Comparison of ENCODE assay signal across 20 cellular contexts in genomic region chr12:121294151-121294889, GRCh38. TPM values are rescaled to one million over a fixed set of nuclear protein-coding genes. Genes with fewer than 3 reads are reported as not detected.
DNase-seq lines count a peak whose midpoint lies in the region; ATAC-seq, FAIRE-seq and TF ChIP-seq lines count a peak whose summit lies in the region.
"Had no signal": no experiment of that assay in that cellular context is flagged by ENCODE, and none has a peak within 500 bp of the region (broad histone marks: within the 10 kb centered on the region; RNA-seq: fewer than 3 reads in every experiment).

No MANE protein-coding gene starts in this region.

- peaks cover 10 to 38% (median 26%) of the 10 kb centered on the region in 4 donors for H3K4me1 Mint-ChIP-seq in CD4-positive, CD25-positive, alpha-beta regulatory T cell

- H3F3A ChIP-seq in PC-3 (ENCODE audit: low read length, unreplicated experiment): no peaks in the 10 kb centered on the region

- H2AFZ ChIP-seq in PC-3 (ENCODE audit: low read length): no peak overlapping the region

- intact Hi-C loops in PC-3 (cut with micrococcal nuclease): no loop called here
- intact Hi-C loops in head of caudate nucleus (cut with DNase I): no loop called here

- no peaks in the 10 kb centered on the region for H3K9me2 ChIP-seq in PC-3 (replicated peaks; ENCODE audit: low read length)

- TF ChIP-seq EP300 in A549 (IDR thresholded peaks at IDR 0.05): no peak

- H3K9ac ChIP-seq in PC-3 (ENCODE audit: low read length): no peak overlapping the region

- peaks cover 9% of the 10 kb centered on the region for H3K36me3 Mint-ChIP-seq in CD4-positive, CD25-positive, alpha-beta regulatory T cell

- H3K79me2 ChIP-seq in PC-3 (ENCODE audit: low read length): peaks cover 40% of the 10 kb centered on the region

- TF ChIP-seq CTCF in A549 (IDR thresholded peaks at IDR 0.05): no peak
- TF ChIP-seq CTCF in PC-3 (conservative IDR thresholded peaks at IDR 0.05; ENCODE audit: low read depth, low read length): no peak

- peaks cover 6% of the 10 kb centered on the region; the same call in 1 of the 2 replicates for H4K20me1 ChIP-seq in PC-3 (ENCODE audit: low read length)

- H3K4me3 ChIP-seq in A549 (no peak overlapping the region), PC-3 (ENCODE audit: low read length) (no peak overlapping the region)
- no peak overlapping the region for H3K4me3 ChIP-seq in CD4-positive, CD25-positive, alpha-beta regulatory T cell (ENCODE audit: low read depth, low read length)

- H3K9me3 Mint-ChIP-seq in CD4-positive, CD25-positive, alpha-beta regulatory T cell: no peaks in the 10 kb centered on the region
- H3K9me3 Mint-ChIP-seq: H9; stimulated activated memory B cell treated with anti-CD40 and anti-IgM and Interleukin-4, amounts not matched to agents 10 μg/mL and 1 μg/mL and 100 μg/mL, for 72 hours had no signal

- CTCF ChIA-PET in A549 (lab: Yijun Ruan, JAX) (interaction anchor here (1.4 to 2.3 kb wide), 3 partner anchors 20 to 64 kb away, joined by 3 to 7 read pairs (median 3); no protein-coding TSS in a partner anchor), PC-3 (lab: Charles Lee) (no interaction called here)

- peak overlapping the region in 1 of 3 donors; percentile 8 for H3K27ac Mint-ChIP-seq in CD4-positive, CD25-positive, alpha-beta regulatory T cell

- H3K9me3 ChIP-seq in A549: no peaks in the 10 kb centered on the region
- H3K9me3 ChIP-seq in CD4-positive, CD25-positive, alpha-beta regulatory T cell (ENCODE audit: control insufficient read depth in 2 of 2, low read length in 2 of 2): no peaks in the 10 kb centered on the region
- H3K9me3 ChIP-seq in PC-3 (ENCODE audit: low read length): no peaks in the 10 kb centered on the region
- H3K9me3 ChIP-seq: spleen, thyroid gland had no signal

- ATAC-seq in A549: no peak
- ATAC-seq in CD4-positive, CD25-positive, alpha-beta regulatory T cell (ENCODE audit: low read depth in 2 of 2): no peak
- no peak for ATAC-seq in PC-3
- ATAC-seq: stimulated activated memory B cell treated with anti-CD40 and anti-IgM and Interleukin-4, amounts not matched to agents 10 μg/mL and 1 μg/mL and 100 μg/mL, for 72 hours had no signal

- peaks cover 2% of the 10 kb centered on the region for H3K36me3 ChIP-seq in CD4-positive, CD25-positive, alpha-beta regulatory T cell (ENCODE audit: control insufficient read depth, insufficient read depth, low read length)
- H3K36me3 ChIP-seq in PC-3 (ENCODE audit: low read depth, low read length): no peaks in the 10 kb centered on the region
- H3K36me3 ChIP-seq: thyroid gland had no signal

- FAIRE-seq in A549 (lab: Jason Lieb, UNC) (no peak), GM12892 (lab: Jason Lieb, UNC) (no peak)
- FAIRE-seq: endometrium, GM18507, RCC 7860 had no signal

- POLR2A ChIA-PET in A549 (lab: Yijun Ruan, JAX): no interaction called here
- POLR2A ChIA-PET in PC-3 (lab: Charles Lee; ENCODE audit: unreplicated experiment): no interaction called here

- 92% methylated on average over 10 of the region's 10 CpGs for WGBS in A549 (ENCODE audit: missing lambda C conversion rate)

- H3K27ac ChIP-seq in A549 (no peak overlapping the region), PC-3 (ENCODE audit: low read length) (no peak overlapping the region)
- no peak overlapping the region for H3K27ac ChIP-seq in CD4-positive, CD25-positive, alpha-beta regulatory T cell (ENCODE audit: insufficient read depth, low read length, poor library complexity, severe bottlenecking)
- H3K27ac ChIP-seq: thyroid gland had no signal

- peak overlapping the region; percentile 26 to 92 (median 60) for H3K4me3 Mint-ChIP-seq in CD4-positive, CD25-positive, alpha-beta regulatory T cell

- H3K27me3 ChIP-seq in CD4-positive, CD25-positive, alpha-beta regulatory T cell (ENCODE audit: control insufficient read depth, insufficient read depth, low read length): no peaks in the 10 kb centered on the region
- no peaks in the 10 kb centered on the region for H3K27me3 ChIP-seq in PC-3 (ENCODE audit: low read length)
- H3K27me3 ChIP-seq: spleen, thyroid gland had no signal

- H3K4me1 ChIP-seq in A549: peaks cover 13% of the 10 kb centered on the region
- peaks cover 32% of the 10 kb centered on the region for H3K4me1 ChIP-seq in CD4-positive, CD25-positive, alpha-beta regulatory T cell (ENCODE audit: control insufficient read depth, insufficient read depth, low read length, poor library complexity, severe bottlenecking)
- peaks cover 12% of the 10 kb centered on the region for H3K4me1 ChIP-seq in PC-3 (ENCODE audit: insufficient read depth, low read length)

- TF ChIP-seq RAD21 in A549 (conservative IDR thresholded peaks at IDR 0.05 in 1 of 2, IDR thresholded peaks at IDR 0.05 in 1 of 2): no peak

- DNase-seq in A549 (ENCODE audit: low read depth in 1 of 2, low spot score in 1 of 2) (no peak), PC-3 (no peak), head of caudate nucleus (peak in 32 of 42 donors; percentile 12 to 82 (median 43)), NCI-H1417 (lab: John Stamatoyannopoulos, UW) (no peak), NCI-H2196 treated with DMSO at 0.1 percent for 48 hours (lab: John Stamatoyannopoulos, UW; ENCODE audit: unreplicated experiment) (no peak), GM12892 (ENCODE audit: insufficient read length) (no peak)
- no peak for DNase-seq in CD4-positive, CD25-positive, alpha-beta regulatory T cell
- DNase-seq in activated effector memory CD4-positive, alpha-beta T cell treated with Interleukin-2 at 50 U/mL for 16 hours: no peak
- DNase-seq: activated CD4-positive, alpha-beta T cell treated with anti-CD3 and anti-CD28 coated beads, Interleukin-2, amount 50 U/mL, for 1 hour; amniotic stem cell; H9; NCI-H1436; NCI-H2171 treated with DMSO at 0.1 percent for 48 hours; NCI-H748 treated with DMSO at 0.1 percent for 48 hours; spleen; thyroid gland had no signal

- no peaks in the 10 kb centered on the region for H3K27me3 Mint-ChIP-seq in CD4-positive, CD25-positive, alpha-beta regulatory T cell
- H3K27me3 Mint-ChIP-seq: stimulated activated memory B cell treated with anti-CD40 and anti-IgM and Interleukin-4, amounts not matched to agents 10 μg/mL and 1 μg/mL and 100 μg/mL, for 72 hours had no signal

- H3K4me2 ChIP-seq in A549 (no peak overlapping the region; the same call in 2 of the 3 replicates), PC-3 (ENCODE audit: low read length) (peak overlapping the region; percentile 92; the same call in 1 of the 2 replicates)

- TF ChIP-seq POLR2A in A549 (IDR thresholded peaks at IDR 0.05; ENCODE audit: low read length): no peak
- no peak for TF ChIP-seq POLR2A in GM12892 (IDR thresholded peaks at IDR 0.05; ENCODE audit: low read depth, low read length)

- no TSS peak for BruUV-seq in PC-3 (replicated peaks; lab: Mats Ljungman, UMichigan)

TF ChIP-seq in A549, 52 proteins besides CTCF, POLR2A, EP300 and RAD21:
- peak; percentile 77; the same call in 1 of the 2 replicates for TF ChIP-seq KDM1A (IDR thresholded peaks at IDR 0.05; ENCODE audit: low read depth)
- no peak for TF ChIP-seq RFX5 (IDR thresholded peaks at IDR 0.05)
- no peak for TF ChIP-seq RCOR1 (IDR thresholded peaks at IDR 0.05; ENCODE audit: low read depth, low read length)
- no peak for TF ChIP-seq CBX8 (IDR thresholded peaks at IDR 0.05)
- peak; percentile 14 for TF ChIP-seq ZFP36 (IDR thresholded peaks at IDR 0.05; ENCODE audit: borderline replicate concordance, partially characterized antibody)
- 0 out of 2 replicates have a peak, but pooled peaks have one; percentile 25 for TF ChIP-seq HDAC2 (IDR thresholded peaks at IDR 0.05)
- TF ChIP-seq CBX2 (IDR thresholded peaks at IDR 0.05; ENCODE audit: borderline replicate concordance, low read depth): no peak
- no peak for TF ChIP-seq FOSB (CRISPR knock-in tag; IDR thresholded peaks at IDR 0.05)
TF ChIP-seq in A549: peak in this region for 3.

RNA-seq across cellular contexts. Expression of gene CAMKK2, which starts 2.2 kb away (rescaled TPM):
- polyA plus RNA-seq in A549 (2011; rRNA removed) (24.8 and 25.9 TPM in 2 replicates), A549 (2017; fragmentation: RNase III; extraction: RNeasy Plus Mini Kit Qiagen cat#74134 plus additional on column Dnase treatment) (15.3 to 16.5 TPM (median 16.3 TPM) in 3 replicates)
- polyA plus RNA-seq in A549 (2012; cell fraction: cytosol; rRNA removed): 25.4 and 31.2 TPM in 2 replicates
- polyA plus RNA-seq in A549 (2012; cell fraction: nucleus; rRNA removed): 32.9 and 36.2 TPM in 2 replicates
- polyA minus RNA-seq in A549 (2011; rRNA and poly(A)+ RNA removed): 29.4 and 32.4 TPM in 2 replicates
- total RNA-seq in CD4-positive, CD25-positive, alpha-beta regulatory T cell: 11.7 TPM
- 10 to 100 TPM in 3 of 4 donors, 1 to 10 TPM in 1; 9.6 to 15.2 (median 13.4) TPM for polyA plus RNA-seq in CD4-positive, CD25-positive, alpha-beta regulatory T cell
- 20.1 and 26.5 TPM in 2 replicates for total RNA-seq in PC-3 (2014; rRNA removed)
- polyA plus RNA-seq in GM12892 (2012; ENCODE audit: missing spikeins): 23.5 TPM

RNA-seq across cellular contexts. Expression of gene ANAPC5, which starts 57.9 kb away (rescaled TPM):
- polyA plus RNA-seq in A549 (2011; rRNA removed) (213 and 225 TPM in 2 replicates), A549 (2017; fragmentation: RNase III; extraction: RNeasy Plus Mini Kit Qiagen cat#74134 plus additional on column Dnase treatment) (88.4 to 91.9 TPM (median 91.6 TPM) in 3 replicates)
- polyA plus RNA-seq in A549 (2012; cell fraction: cytosol; rRNA removed): 182 and 200 TPM in 2 replicates
- 214 and 271 TPM in 2 replicates for polyA plus RNA-seq in A549 (2012; cell fraction: nucleus; rRNA removed)
- polyA minus RNA-seq in A549 (2011; rRNA and poly(A)+ RNA removed): 167 and 212 TPM in 2 replicates
- 128 TPM for total RNA-seq in CD4-positive, CD25-positive, alpha-beta regulatory T cell
- 100 to 1,000 TPM; 113 to 141 (median 139) TPM for polyA plus RNA-seq in CD4-positive, CD25-positive, alpha-beta regulatory T cell
- 171 and 199 TPM in 2 replicates for total RNA-seq in PC-3 (2014; rRNA removed)
- polyA plus RNA-seq in GM12892 (2012; ENCODE audit: missing spikeins): 143 TPM

Comparison
In these comparisons a context has a peak if more than half of its experiments do, and no peak if none do; other contexts are left out.
1. DNase-seq: peak in head of caudate nucleus (32 of 42); none in A549 (0 of 2), CD4-positive, CD25-positive, alpha-beta regulatory T cell (0 of 3), PC-3 (single experiment), NCI-H1417 (0 of 3), activated effector memory CD4-positive, alpha-beta T cell treated with Interleukin-2 at 50 U/mL for 16 hours (single experiment), NCI-H2196 treated with DMSO at 0.1 percent for 48 hours (single experiment) and GM12892 (single experiment).